8 cellular contexts compared by ENCODE assay signal in the genomic region with DNA sequence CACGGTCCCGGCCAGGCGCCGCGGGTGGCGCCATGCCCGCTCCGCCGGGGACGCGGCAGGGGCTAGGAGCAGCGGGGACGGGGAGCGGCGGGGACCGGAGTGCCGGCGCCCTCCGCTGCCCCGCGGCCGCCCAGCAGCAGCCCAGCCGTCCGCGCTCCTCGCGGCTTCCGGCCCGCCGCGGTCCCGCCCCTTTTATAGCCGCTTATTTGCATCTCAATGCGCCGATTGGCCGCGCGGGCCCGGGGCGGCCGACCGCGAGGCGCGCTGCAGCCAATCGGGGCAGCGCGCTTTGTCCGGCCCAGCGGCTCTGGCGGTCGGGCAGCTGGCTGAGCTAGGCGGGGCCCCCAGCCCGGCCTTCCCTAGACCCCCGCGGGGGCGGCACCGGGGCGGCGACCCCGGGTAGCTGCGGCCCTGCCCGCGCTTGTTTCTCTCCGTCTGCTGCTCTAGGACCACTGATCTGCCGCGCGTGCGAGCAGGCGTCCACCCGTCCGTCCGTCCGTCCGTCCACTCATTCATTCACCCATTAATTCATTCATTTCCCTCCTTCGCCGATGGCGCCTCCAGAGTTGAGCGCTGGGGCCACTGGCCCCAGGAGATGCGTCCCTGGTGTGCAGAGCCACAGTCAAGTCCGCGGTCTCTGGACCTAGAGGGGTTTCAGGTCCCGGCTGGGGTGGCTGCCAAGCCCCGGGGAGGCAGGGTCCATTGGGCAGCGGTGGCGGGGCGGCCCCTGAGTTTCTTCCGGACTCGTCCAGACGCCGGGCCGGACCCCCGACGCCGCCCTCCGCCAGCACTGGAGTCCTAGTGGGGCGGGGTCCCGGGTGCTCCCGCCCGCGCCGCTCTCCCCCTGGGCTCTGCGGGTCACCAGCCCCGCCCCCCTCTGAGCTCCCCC. TPM values are rescaled to one million over a fixed set of nuclear protein-coding genes. Genes with fewer than 3 reads are reported as not detected.
DNase-seq lines count a peak whose midpoint lies in the region; ATAC-seq and TF ChIP-seq lines count a peak whose summit lies in the region.

A gene with protein sequence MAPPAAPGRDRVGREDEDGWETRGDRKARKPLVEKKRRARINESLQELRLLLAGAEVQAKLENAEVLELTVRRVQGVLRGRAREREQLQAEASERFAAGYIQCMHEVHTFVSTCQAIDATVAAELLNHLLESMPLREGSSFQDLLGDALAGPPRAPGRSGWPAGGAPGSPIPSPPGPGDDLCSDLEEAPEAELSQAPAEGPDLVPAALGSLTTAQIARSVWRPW (minus strand): TSS at position 167 of the 889 bp plus-strand sequence. CDS start 133 bp downstream, at position 34.

- H3K27me3 Mint-ChIP-seq in CD8-positive, alpha-beta T cell (ENCODE audit: low read depth): peaks cover 22% of the 10 kb centered on the region
- peaks cover 39% of the 10 kb centered on the region for H3K27me3 Mint-ChIP-seq in activated CD8-positive, alpha-beta T cell treated with anti-CD3 and anti-CD28 coated beads, Interleukin-2, amount 10 ng/mL, durations not matched to agents 7 days and 5 days (ENCODE audit: low read depth)
- peaks cover 54% of the 10 kb centered on the region for H3K27me3 Mint-ChIP-seq in endodermal cell (ENCODE audit: insufficient read depth)
- peaks cover 46% of the 10 kb centered on the region for H3K27me3 Mint-ChIP-seq in mesothelial cell of epicardium (ENCODE audit: low read depth)

- no peak within 1 kb of the TSS for H3K9ac ChIP-seq in endodermal cell (ENCODE audit: extremely low read depth, low read length, poor library complexity, severe bottlenecking)

- H3K4me3 Mint-ChIP-seq in CD8-positive, alpha-beta T cell: peak within 1 kb of the TSS; percentile 91
- peak within 1 kb of the TSS; percentile 81 for H3K4me3 Mint-ChIP-seq in activated CD8-positive, alpha-beta T cell treated with anti-CD3 and anti-CD28 coated beads, Interleukin-2, amount 10 ng/mL, durations not matched to agents 7 days and 5 days
- H3K4me3 Mint-ChIP-seq in endodermal cell (peak within 1 kb of the TSS; percentile 54), mesothelial cell of epicardium (peak within 1 kb of the TSS; percentile 64)

- peaks cover 7% of the 10 kb centered on the region for H3K36me3 Mint-ChIP-seq in CD8-positive, alpha-beta T cell
- peaks cover 6% of the 10 kb centered on the region for H3K36me3 Mint-ChIP-seq in activated CD8-positive, alpha-beta T cell treated with anti-CD3 and anti-CD28 coated beads, Interleukin-2, amount 10 ng/mL, durations not matched to agents 7 days and 5 days (ENCODE audit: low read depth)
- H3K36me3 Mint-ChIP-seq in endodermal cell (ENCODE audit: low read depth): peaks cover 7% of the 10 kb centered on the region
- peaks cover 5% of the 10 kb centered on the region for H3K36me3 Mint-ChIP-seq in mesothelial cell of epicardium

- H3K4me1 ChIP-seq in CD8-positive, alpha-beta T cell (ENCODE audit: insufficient read depth, low read length): peaks cover 11% of the 10 kb centered on the region
- no peaks in the 10 kb centered on the region for H3K4me1 ChIP-seq in endodermal cell (ENCODE audit: control insufficient read depth, insufficient read depth, low read length)

- H3K36me3 ChIP-seq in CD8-positive, alpha-beta T cell (ENCODE audit: insufficient read depth, low read length): peaks cover under 1% of the 10 kb centered on the region
- H3K36me3 ChIP-seq in endodermal cell (ENCODE audit: control insufficient read depth, insufficient read depth, low read length): peaks cover 5% of the 10 kb centered on the region

- no peak for TF ChIP-seq CTCF in CD8-positive, alpha-beta T cell (IDR thresholded peaks at IDR 0.05)
- TF ChIP-seq CTCF in HL-60 (IDR thresholded peaks at IDR 0.05; ENCODE audit: insufficient read depth, low read length) (no peak), endodermal cell (conservative IDR thresholded peaks at IDR 0.05) (no peak), mesothelial cell of epicardium (IDR thresholded peaks at IDR 0.05; ENCODE audit: unreplicated experiment) (no peak)

- WGBS in endodermal cell (ENCODE audit: insufficient coverage in 1 of 2, insufficient read length in 1 of 2), 2 experiments: 0% methylated on average over 40 to 102 of the region's 104 CpGs

- peak; percentile 74 for ATAC-seq in CD8-positive, alpha-beta T cell
- ATAC-seq in GM19463 (IDR thresholded peaks at IDR 0.05; ENCODE audit: unreplicated experiment): peak; percentile 83
- peak; percentile 87 for ATAC-seq in activated CD8-positive, alpha-beta T cell treated with anti-CD3 and anti-CD28 coated beads, Interleukin-2, amount 10 ng/mL, durations not matched to agents 7 days and 5 days

- intact Hi-C loops in CD8-positive, alpha-beta T cell (cut with DNase I, micrococcal nuclease): loop anchor here (1.0 to 10.0 kb wide), 3 partner anchors 9 to 175 kb away; a partner anchor contains a TSS

- CTCF ChIA-PET in CD8-positive, alpha-beta T cell (lab: Charles Lee): no interaction called here
- CTCF ChIA-PET in activated CD8-positive, alpha-beta T cell treated with anti-CD3 and anti-CD28 coated beads, Interleukin-2, amount 10 ng/mL, durations not matched to agents 7 days and 5 days (lab: Charles Lee): interaction anchor here (1.6 kb wide), 1 partner anchor 23 kb away, joined by 6 read pairs; no protein-coding TSS in a partner anchor

- H3K27ac ChIP-seq in CD8-positive, alpha-beta T cell (ENCODE audit: low read depth, low read length): no peak within 1 kb of the TSS
- H3K27ac ChIP-seq in HL-60 (replicated peaks) (no peak within 1 kb of the TSS), endodermal cell (ENCODE audit: low read depth, low read length) (peak within 1 kb of the TSS; percentile 98)

- H3K27me3 ChIP-seq in CD8-positive, alpha-beta T cell (ENCODE audit: insufficient read depth, low read length): no peaks in the 10 kb centered on the region
- no peaks in the 10 kb centered on the region for H3K27me3 ChIP-seq in HL-60 (ENCODE audit: insufficient read depth, poor library complexity, severe bottlenecking)
- H3K27me3 ChIP-seq in endodermal cell (ENCODE audit: control insufficient read depth, insufficient read depth, low read length, poor library complexity, severe bottlenecking): peaks cover 41% of the 10 kb centered on the region

- POLR2A ChIA-PET in CD8-positive, alpha-beta T cell (lab: Charles Lee): interaction anchor here (0.6 to 1.0 kb wide), 3 partner anchors 9 to 49 kb away, joined by 3 to 5 read pairs (median 3); no protein-coding TSS in a partner anchor
- POLR2A ChIA-PET in activated CD8-positive, alpha-beta T cell treated with anti-CD3 and anti-CD28 coated beads, Interleukin-2, amount 10 ng/mL, durations not matched to agents 7 days and 5 days (lab: Charles Lee): interaction anchor here (0.6 to 0.7 kb wide), 2 partner anchors 188 to 784 kb away, joined by 3 read pairs; no protein-coding TSS in a partner anchor

- H3K27ac Mint-ChIP-seq in CD8-positive, alpha-beta T cell: no peak within 1 kb of the TSS
- H3K27ac Mint-ChIP-seq in activated CD8-positive, alpha-beta T cell treated with anti-CD3 and anti-CD28 coated beads, Interleukin-2, amount 10 ng/mL, durations not matched to agents 7 days and 5 days: no peak within 1 kb of the TSS
- H3K27ac Mint-ChIP-seq in endodermal cell (peak within 1 kb of the TSS; percentile 40), mesothelial cell of epicardium (no peak within 1 kb of the TSS)

- peaks cover 6% of the 10 kb centered on the region for H3K4me1 Mint-ChIP-seq in CD8-positive, alpha-beta T cell (ENCODE audit: low read depth)
- peaks cover 6% of the 10 kb centered on the region for H3K4me1 Mint-ChIP-seq in activated CD8-positive, alpha-beta T cell treated with anti-CD3 and anti-CD28 coated beads, Interleukin-2, amount 10 ng/mL, durations not matched to agents 7 days and 5 days (ENCODE audit: low read depth)
- no peaks in the 10 kb centered on the region for H3K4me1 Mint-ChIP-seq in endodermal cell
- peaks cover 6% of the 10 kb centered on the region for H3K4me1 Mint-ChIP-seq in mesothelial cell of epicardium

- no peaks in the 10 kb centered on the region for H3K9me3 ChIP-seq in CD8-positive, alpha-beta T cell (ENCODE audit: low read length)
- no peaks in the 10 kb centered on the region for H3K9me3 ChIP-seq in endodermal cell (ENCODE audit: control insufficient read depth, low read length)

- H3K9me3 Mint-ChIP-seq in CD8-positive, alpha-beta T cell: no peaks in the 10 kb centered on the region
- H3K9me3 Mint-ChIP-seq in activated CD8-positive, alpha-beta T cell treated with anti-CD3 and anti-CD28 coated beads, Interleukin-2, amount 10 ng/mL, durations not matched to agents 7 days and 5 days (ENCODE audit: insufficient read depth): no peaks in the 10 kb centered on the region
- no peaks in the 10 kb centered on the region for H3K9me3 Mint-ChIP-seq in endodermal cell
- no peaks in the 10 kb centered on the region for H3K9me3 Mint-ChIP-seq in mesothelial cell of epicardium

- H3K4me3 ChIP-seq in CD8-positive, alpha-beta T cell (ENCODE audit: low read depth, low read length): peak within 1 kb of the TSS; percentile 69
- peak within 1 kb of the TSS; percentile 67 for H3K4me3 ChIP-seq in HL-60 (replicated peaks; ENCODE audit: insufficient read depth, low read length)
- H3K4me3 ChIP-seq in endodermal cell (ENCODE audit: low read length): peak within 1 kb of the TSS; percentile 77

- peak; percentile 27 to 79 (median 72) for DNase-seq in CD8-positive, alpha-beta T cell
- peak; percentile 65 to 84 for DNase-seq in HL-60 (ENCODE audit: low read depth in 1 of 2, low spot score in 1 of 2)
- peak; percentile 84 for DNase-seq in NCI-H82 treated with DMSO at 0.1 percent for 48 hours (lab: John Stamatoyannopoulos, UW; ENCODE audit: unreplicated experiment)
- peak; percentile 83 for DNase-seq in activated CD8-positive, alpha-beta T cell treated with anti-CD3 and anti-CD28 coated beads, Interleukin-2, amount 10 ng/mL, durations not matched to agents 7 days and 5 days
- peak; percentile 95 for DNase-seq in endodermal cell
- DNase-seq in mesothelial cell of epicardium (ENCODE audit: low spot score in 2 of 2, unreplicated experiment in 2 of 2): peak; percentile 85 to 87
- peak; percentile 50 for DNase-seq in stimulated activated CD8-positive, alpha-beta memory T cell treated with anti-CD3 and anti-CD28 coated beads, Interleukin-15, amount 100 ng/mL, for 1 hour (ENCODE audit: low read depth)

RNA-seq across cellular contexts. Expression of the gene that starts here (rescaled TPM):
- total RNA-seq in CD8-positive, alpha-beta T cell: 1 to 10 TPM in 1 of 2 experiments, under 1 TPM in 1; 0.98 to 1.5 TPM
- total RNA-seq in activated CD8-positive, alpha-beta T cell treated with anti-CD3 and anti-CD28 coated beads, Interleukin-2, amount 10 ng/mL, durations not matched to agents 7 days and 5 days: 1 to 10 TPM; 4.7 to 4.8 TPM
- total RNA-seq in endodermal cell (10 to 100 TPM; 17.8 to 26.3 TPM), mesothelial cell of epicardium (4.2 to 5.1 TPM (median 4.3 TPM) in 3 replicates)
- polyA plus RNA-seq in endodermal cell (2013, experiment 1 of 2): 302 TPM
- 279 TPM for polyA plus RNA-seq in endodermal cell (2013, experiment 2 of 2)
